Comparison of ENCODE assay signal across 15 cellular contexts in genomic region chr11:118003456-118003855, GRCh38. TPM values are rescaled to one million over a fixed set of nuclear protein-coding genes. Genes with fewer than 3 reads are reported as not detected.
DNase-seq lines count a peak whose midpoint lies in the region; ATAC-seq and TF ChIP-seq lines count a peak whose summit lies in the region.
"Had no signal": no experiment of that assay in that cellular context is flagged by ENCODE, and none has a peak within 500 bp of the region (broad histone marks: within the 10 kb centered on the region; RNA-seq: fewer than 3 reads in every experiment).

No MANE protein-coding gene starts in this region.

- no peak overlapping the region for H2AFZ ChIP-seq in H9 (ENCODE audit: low read length)

- intact Hi-C loops in CD4-positive, alpha-beta T cell (cut with DNase I, micrococcal nuclease) = loop anchor here in 1 of 2 experiments (2.0 to 5.0 kb wide), 3 partner anchors 17 to 51 kb away; partner anchors contain the start of gene IL10RA
- intact Hi-C loops in natural killer cell (cut with micrococcal nuclease) = loop anchor here (10.0 kb wide), 1 partner anchor 221 kb away; the partner anchor contains the start of gene JAML

- no peak for DNase-seq in CD4-positive, alpha-beta T cell
- no peak for DNase-seq in activated naive CD8-positive, alpha-beta T cell treated with anti-CD3 and anti-CD28 coated beads for 36 hours
- DNase-seq in natural killer cell (no peak), NCI-H1694 treated with DMSO at 0.1 percent for 48 hours (lab: John Stamatoyannopoulos, UW) (no peak), H9 (no peak)
- DNase-seq: glutamatergic neuron, NCI-H2081, retina had no signal

- H3K36me3 ChIP-seq in KOPT-K1 (ENCODE audit: insufficient read depth, low read length) = no peaks in the 10 kb centered on the region
- H3K36me3 ChIP-seq: breast epithelium, SJSA1 had no signal

- no peak for ATAC-seq in CD4-positive, alpha-beta T cell (ENCODE audit: poor library complexity)
- ATAC-seq in natural killer cell = no peak
- no peak for ATAC-seq in HG03095 (IDR thresholded peaks at IDR 0.05; ENCODE audit: unreplicated experiment)
- ATAC-seq in GM21723 (IDR thresholded peaks at IDR 0.05; ENCODE audit: unreplicated experiment) = no peak

- no peak overlapping the region for H2AK5ac ChIP-seq in H9 (ENCODE audit: insufficient read length, low read length)

- peak overlapping the region; percentile 82 for H3K4me3 Mint-ChIP-seq in CD4-positive, alpha-beta T cell
- peak overlapping the region; percentile 62 for H3K4me3 Mint-ChIP-seq in activated naive CD8-positive, alpha-beta T cell treated with anti-CD3 and anti-CD28 coated beads for 36 hours
- H3K4me3 Mint-ChIP-seq in natural killer cell (peak overlapping the region; percentile 87), H9 (no peak overlapping the region)
- H3K4me3 Mint-ChIP-seq: nephron had no signal

- POLR2A ChIA-PET in CD4-positive, alpha-beta T cell (lab: Charles Lee) = interaction anchor here (0.7 to 17.1 kb wide), 11 partner anchors 9 to 312 kb away, joined by 3 to 392 read pairs (median 9); partner anchors contain the start of gene IL10RA

- peaks cover 92% of the 10 kb centered on the region for H3K4me1 Mint-ChIP-seq in CD4-positive, alpha-beta T cell (ENCODE audit: low read depth)
- peaks cover 87% of the 10 kb centered on the region for H3K4me1 Mint-ChIP-seq in activated naive CD8-positive, alpha-beta T cell treated with anti-CD3 and anti-CD28 coated beads for 36 hours
- H3K4me1 Mint-ChIP-seq in natural killer cell (peaks cover 90 to 96% of the 10 kb centered on the region in 2 donors), H9 (peaks cover 8 to 10% of the 10 kb centered on the region in 2 experiments)

- no peak overlapping the region for H4K8ac ChIP-seq in H9 (replicated peaks; ENCODE audit: insufficient read length, low read depth, low read length)

- no peak overlapping the region for H3K4ac ChIP-seq in H9 (ENCODE audit: low read depth, low read length)

- H3K27me3 ChIP-seq in CD4-positive, alpha-beta T cell (ENCODE audit: control insufficient read depth, insufficient read depth, low read length) = no peaks in the 10 kb centered on the region
- peaks cover 2% of the 10 kb centered on the region; the same call in 1 of the 2 replicates for H3K27me3 ChIP-seq in H9 (ENCODE audit: insufficient read depth, low read length)
- H3K27me3 ChIP-seq: breast epithelium, SJSA1 had no signal

- no peaks in the 10 kb centered on the region for H4K20me1 ChIP-seq in H9 (ENCODE audit: control insufficient read depth, insufficient read depth, insufficient read length)

- H3K23ac ChIP-seq in H9 (ENCODE audit: insufficient read length, low read depth, low read length) = no peak overlapping the region

- no peak overlapping the region for H3K18ac ChIP-seq in H9 (ENCODE audit: insufficient read length, low read depth, low read length)

- H3K56ac ChIP-seq in H9 (ENCODE audit: insufficient read length, low read depth, low read length) = no peak overlapping the region

- H4K5ac ChIP-seq in H9 (ENCODE audit: insufficient read length, low read depth, low read length) = no peak overlapping the region

- 100% methylated on average over 1 of the region's 4 CpGs for WGBS in H9 (ENCODE audit: extremely low coverage, insufficient read length, low lambda C conversion rate)

- no peak overlapping the region for H3T11ph ChIP-seq in H9 (ENCODE audit: low read length)

- H3K14ac ChIP-seq in H9 (ENCODE audit: insufficient read depth, low read length) = no peak overlapping the region

- H2BK12ac ChIP-seq in H9 (ENCODE audit: insufficient read length, low read depth, low read length) = no peak overlapping the region

- no peak overlapping the region for H3K4me2 ChIP-seq in H9 (ENCODE audit: insufficient read depth, insufficient read length, low read length)

- H2BK15ac ChIP-seq in H9 (ENCODE audit: low read depth, low read length) = no peak overlapping the region

- no peaks in the 10 kb centered on the region for H3K79me2 ChIP-seq in H9 (ENCODE audit: insufficient read depth, low read length)

- H3K9ac ChIP-seq in H9 (ENCODE audit: extremely low read depth, insufficient read length, low read length) = no peak overlapping the region

- H3K23me2 ChIP-seq in H9 (ENCODE audit: insufficient read length, low read depth, low read length, poor library complexity, severe bottlenecking) = no peaks in the 10 kb centered on the region

- CTCF ChIA-PET in CD4-positive, alpha-beta T cell (lab: Charles Lee) = interaction anchor here (1.1 to 2.0 kb wide), 4 partner anchors 19 to 186 kb away, joined by 3 to 6 read pairs (median 4); no protein-coding TSS in a partner anchor

- H3K27me3 Mint-ChIP-seq in CD4-positive, alpha-beta T cell = no peaks in the 10 kb centered on the region
- H3K27me3 Mint-ChIP-seq in activated naive CD8-positive, alpha-beta T cell treated with anti-CD3 and anti-CD28 coated beads for 36 hours = no peaks in the 10 kb centered on the region
- H3K27me3 Mint-ChIP-seq in natural killer cell (ENCODE audit: low read depth in 2 of 2) (no peaks in the 10 kb centered on the region), H9 (ENCODE audit: low read depth) (peaks cover 17% of the 10 kb centered on the region)

- 0 out of 2 replicates have a peak, but pooled peaks cover 6% of the 10 kb centered on the region for H3K4me1 ChIP-seq in H9 (ENCODE audit: insufficient read depth, low read length)
- H3K4me1 ChIP-seq: breast epithelium, SJSA1 had no signal

- H3K36me3 Mint-ChIP-seq in CD4-positive, alpha-beta T cell (ENCODE audit: low read depth) = peaks cover 48% of the 10 kb centered on the region
- peaks cover 36% of the 10 kb centered on the region for H3K36me3 Mint-ChIP-seq in activated naive CD8-positive, alpha-beta T cell treated with anti-CD3 and anti-CD28 coated beads for 36 hours
- H3K36me3 Mint-ChIP-seq in natural killer cell (peaks cover 2% of the 10 kb centered on the region), H9 (ENCODE audit: insufficient read depth in 1 of 3, low read depth in 3 of 3) (no peaks in the 10 kb centered on the region)

- H2BK120ac ChIP-seq in H9 (ENCODE audit: low read depth, low read length, poor library complexity, severe bottlenecking) = no peak overlapping the region

- H3K79me1 ChIP-seq in H9 (ENCODE audit: insufficient read depth, low read depth, low read length, poor library complexity, severe bottlenecking) = no peaks in the 10 kb centered on the region

- no peaks in the 10 kb centered on the region for H3K9me3 ChIP-seq in CD4-positive, alpha-beta T cell (ENCODE audit: control insufficient read depth, low read length)
- H3K9me3 ChIP-seq in KOPT-K1 (ENCODE audit: insufficient read depth, low read length, poor library complexity, severe bottlenecking) (no peaks in the 10 kb centered on the region), H9 (ENCODE audit: control insufficient read depth, low read depth, low read length) (no peaks in the 10 kb centered on the region)
- H3K9me3 ChIP-seq: breast epithelium, SJSA1 had no signal

- H2BK20ac ChIP-seq in H9 (ENCODE audit: low read depth, low read length, poor library complexity, severe bottlenecking) = no peak overlapping the region

- peak overlapping the region; percentile 84 for H3K27ac Mint-ChIP-seq in CD4-positive, alpha-beta T cell
- H3K27ac Mint-ChIP-seq in activated naive CD8-positive, alpha-beta T cell treated with anti-CD3 and anti-CD28 coated beads for 36 hours = peak overlapping the region; percentile 97
- H3K27ac Mint-ChIP-seq in natural killer cell (peak overlapping the region; percentile 93 to 97), H9 (peak overlapping the region in 1 of 3 experiments; percentile 16; a peak in 2 of 7 replicates)

- no peak for TF ChIP-seq CTCF in CD4-positive, alpha-beta T cell (IDR thresholded peaks at IDR 0.05)
- TF ChIP-seq CTCF in natural killer cell (IDR thresholded peaks at IDR 0.05) (no peak), H9 (conservative IDR thresholded peaks at IDR 0.05) (no peak)

- no peak overlapping the region for H3K27ac ChIP-seq in CD4-positive, alpha-beta T cell (ENCODE audit: low read depth, low read length)
- H3K27ac ChIP-seq in KOPT-K1 (ENCODE audit: low read depth, low read length, poor library complexity, severe bottlenecking) (peak overlapping the region; percentile 38), H9 (ENCODE audit: insufficient read length, low read depth, low read length) (no peak overlapping the region)
- H3K27ac ChIP-seq: C4-2B, SJSA1 had no signal

- H3K9me3 Mint-ChIP-seq in CD4-positive, alpha-beta T cell = no peaks in the 10 kb centered on the region
- peaks cover 11% of the 10 kb centered on the region for H3K9me3 Mint-ChIP-seq in activated naive CD8-positive, alpha-beta T cell treated with anti-CD3 and anti-CD28 coated beads for 36 hours
- H3K9me3 Mint-ChIP-seq in natural killer cell (peaks cover 0 to 6% of the 10 kb centered on the region in 2 donors), H9 (no peaks in the 10 kb centered on the region)
- H3K9me3 Mint-ChIP-seq: nephron had no signal

- H2BK5ac ChIP-seq in H9 (ENCODE audit: insufficient read length, low read length) = no peak overlapping the region

- no peak overlapping the region for H4K91ac ChIP-seq in H9 (ENCODE audit: insufficient read length, low read depth, low read length)

RNA-seq across cellular contexts. Expression of gene IL10RA, which starts 17.3 kb away (rescaled TPM):
- 100 to 1,000 TPM; 193 to 203 TPM for total RNA-seq in CD4-positive, alpha-beta T cell
- 10 to 100 TPM; 39.6 to 41.2 TPM for total RNA-seq in activated naive CD8-positive, alpha-beta T cell treated with anti-CD3 and anti-CD28 coated beads for 36 hours
- total RNA-seq in natural killer cell = 100 to 1,000 TPM; 263 to 286 (median 268) TPM
- total RNA-seq in H9 (2021) = not detected in 2 replicates
- total RNA-seq: SJSA1 had no signal

Comparison
In these comparisons a context has a peak if more than half of its experiments do, and no peak if none do; other contexts are left out.
1. H3K4me3 Mint-ChIP-seq: peak in CD4-positive, alpha-beta T cell (single experiment), activated naive CD8-positive, alpha-beta T cell treated with anti-CD3 and anti-CD28 coated beads for 36 hours (single experiment) and natural killer cell (single experiment); none in H9 (0 of 2).
2. RNA of gene IL10RA, which starts 17.3 kb away (total RNA-seq): 263 to 286 TPM in natural killer cell, 193 to 203 TPM in CD4-positive, alpha-beta T cell and 39.6 to 41.2 TPM in activated naive CD8-positive, alpha-beta T cell treated with anti-CD3 and anti-CD28 coated beads for 36 hours; not detected in H9; every median in the first group is over 10 times any median in the second.